8 cellular contexts compared by ENCODE assay signal in genomic region chr2:39437522-39438296, GRCh38. TPM values are rescaled to one million over a fixed set of nuclear protein-coding genes. Genes with fewer than 3 reads are reported as not detected.
DNase-seq lines count a peak whose midpoint lies in the region; ATAC-seq and TF ChIP-seq lines count a peak whose summit lies in the region.

No MANE protein-coding gene starts in this region.

- DNase-seq in DMS153 treated with DMSO at 0.1 percent for 48 hours (lab: John Stamatoyannopoulos, UW; ENCODE audit: unreplicated experiment) (peak; percentile 39), HT1080 (ENCODE audit: low read depth) (peak; percentile 28), SK-N-DZ (ENCODE audit: low spot score) (peak; percentile 47), ascending aorta (ENCODE audit: low spot score in 2 of 2) (peak in 1 of 2 donors; percentile 72), hypothalamus (lab: John Stamatoyannopoulos, UW) (peak in 34 of 51 donors; percentile 3 to 70 (median 33)), gastrocnemius medialis (peak; percentile 18 to 36), NCI-H1930 (lab: John Stamatoyannopoulos, UW) (no peak)

- peak overlapping the region; percentile 83 to 98 for H3K27ac ChIP-seq in ascending aorta
- H3K27ac ChIP-seq in gastrocnemius medialis, result peak overlapping the region; percentile 96 to 98 (median 98)

- H3K9me3 ChIP-seq in ascending aorta (no peaks in the 10 kb centered on the region), gastrocnemius medialis (no peaks in the 10 kb centered on the region)

- peak overlapping the region; percentile 97 to 99 for H3K4me3 ChIP-seq in ascending aorta
- peak overlapping the region; percentile 89 to 97 (median 92) for H3K4me3 ChIP-seq in gastrocnemius medialis

- no peak for TF ChIP-seq CTCF in ascending aorta (IDR thresholded peaks at IDR 0.05)
- TF ChIP-seq CTCF in gastrocnemius medialis (IDR thresholded peaks at IDR 0.05 in 4 of 5, conservative IDR thresholded peaks at IDR 0.05 in 1 of 5), result no peak

- in situ Hi-C loops in gastrocnemius medialis (cut with MboI; ENCODE audit: low sequenced_read_pairs in 4 of 4), result loop anchor here in 3 of 4 donors (10.0 kb wide), 2 partner anchors 53 to 63 kb away; no protein-coding TSS in a partner anchor

- H3K36me3 ChIP-seq in ascending aorta (no peaks in the 10 kb centered on the region), gastrocnemius medialis (no peaks in the 10 kb centered on the region)

- H3K4me1 ChIP-seq in ascending aorta (peaks cover 6 to 35% of the 10 kb centered on the region in 2 donors), gastrocnemius medialis (peaks cover 48 to 51% of the 10 kb centered on the region in 2 donors)

- TF ChIP-seq POLR2A in gastrocnemius medialis (IDR thresholded peaks at IDR 0.05), result no peak

- H3K27me3 ChIP-seq in ascending aorta (no peaks in the 10 kb centered on the region), gastrocnemius medialis (no peaks in the 10 kb centered on the region)

- ATAC-seq in GM21367 (IDR thresholded peaks at IDR 0.05; ENCODE audit: unreplicated experiment) (peak; percentile 45), gastrocnemius medialis (peak; percentile 32 to 34)

- intact Hi-C loops in ascending aorta (cut with DNase I) (loop anchor here (2.0 to 5.0 kb wide), 6 partner anchors 21 to 340 kb away; partner anchors contain the start of gene THUMPD2), gastrocnemius medialis (cut with DNase I; ENCODE audit: low total_unique reads) (loop anchor here (1.0 to 10.0 kb wide), 2 partner anchors 58 to 933 kb away; no protein-coding TSS in a partner anchor)

RNA-seq across cellular contexts. Expression of gene MAP4K3, which starts 0.6 kb away (rescaled TPM):
- total RNA-seq in HT1080 (2014; rRNA removed; shearing (Covaris generic)), result 17.6 and 25.1 TPM in 2 replicates
- polyA plus RNA-seq in HT1080 (2015; cell fraction: cytosol; rRNA removed), result 16.5 and 20.6 TPM in 2 replicates
- 36.4 and 44.1 TPM in 2 replicates for polyA plus RNA-seq in HT1080 (2015; cell fraction: nucleus; rRNA removed)
- polyA plus RNA-seq in SK-N-DZ (2014; cell fraction: cytosol; rRNA removed), result 28.3 and 30.4 TPM in 2 replicates
- polyA plus RNA-seq in SK-N-DZ (2014; cell fraction: nucleus; rRNA removed), result 53.2 and 66.1 TPM in 2 replicates
- total RNA-seq in ascending aorta (34.1 TPM), gastrocnemius medialis (10 to 100 TPM; 23.0 to 52.1 (median 31.8) TPM)

Comparison
In these comparisons a context has a peak if more than half of its experiments do, and no peak if none do; other contexts are left out.
1. DNase-seq: peak in DMS153 treated with DMSO at 0.1 percent for 48 hours (single experiment), HT1080 (single experiment), SK-N-DZ (single experiment), hypothalamus (34 of 51) and gastrocnemius medialis (2 of 2); none in NCI-H1930 (0 of 2).